1 cellular context compared by ENCODE assay signal in the genomic region with DNA sequence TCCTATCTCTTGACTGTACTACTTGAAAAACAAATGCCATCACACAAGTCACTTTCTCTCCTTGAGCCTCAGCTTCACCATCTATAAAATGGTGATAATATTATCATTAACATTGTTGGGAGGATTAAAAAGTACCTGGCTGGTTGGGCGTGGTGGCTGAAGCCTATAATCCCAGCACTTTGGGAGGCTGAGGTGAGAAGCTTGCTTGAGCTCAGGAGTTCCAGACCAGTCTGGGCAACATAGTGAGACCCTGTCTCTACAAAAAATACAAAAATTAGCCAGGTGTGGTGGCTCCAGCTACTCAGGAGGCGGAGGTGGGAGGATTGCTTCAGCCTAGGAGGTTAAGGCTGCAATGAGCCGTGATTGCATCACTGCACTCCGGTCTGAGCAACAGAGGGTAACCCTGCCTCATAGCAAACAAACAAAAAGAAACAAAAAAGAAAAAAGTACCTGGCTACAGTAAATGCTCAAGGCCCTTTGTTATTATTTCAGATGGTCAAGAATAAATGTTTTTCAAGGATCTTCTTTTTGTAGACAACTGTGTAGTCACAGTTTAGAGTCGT.
TF ChIP-seq lines count a peak whose summit lies in the region.

No MANE protein-coding gene starts in this region.

TF ChIP-seq in HepG2, 621 proteins besides CTCF, POLR2A, EP300 and RAD21 (continued from another document and continues in another):
- TF ChIP-seq, protein P1, sequence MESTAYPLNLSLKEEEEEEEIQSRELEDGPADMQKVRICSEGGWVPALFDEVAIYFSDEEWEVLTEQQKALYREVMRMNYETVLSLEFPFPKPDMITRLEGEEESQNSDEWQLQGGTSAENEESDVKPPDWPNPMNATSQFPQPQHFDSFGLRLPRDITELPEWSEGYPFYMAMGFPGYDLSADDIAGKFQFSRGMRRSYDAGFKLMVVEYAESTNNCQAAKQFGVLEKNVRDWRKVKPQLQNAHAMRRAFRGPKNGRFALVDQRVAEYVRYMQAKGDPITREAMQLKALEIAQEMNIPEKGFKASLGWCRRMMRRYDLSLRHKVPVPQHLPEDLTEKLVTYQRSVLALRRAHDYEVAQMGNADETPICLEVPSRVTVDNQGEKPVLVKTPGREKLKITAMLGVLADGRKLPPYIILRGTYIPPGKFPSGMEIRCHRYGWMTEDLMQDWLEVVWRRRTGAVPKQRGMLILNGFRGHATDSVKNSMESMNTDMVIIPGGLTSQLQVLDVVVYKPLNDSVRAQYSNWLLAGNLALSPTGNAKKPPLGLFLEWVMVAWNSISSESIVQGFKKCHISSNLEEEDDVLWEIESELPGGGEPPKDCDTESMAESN (CRISPR knock-in tag; conservative IDR thresholded peaks at IDR 0.05): no peak
- TF ChIP-seq, protein P2, sequence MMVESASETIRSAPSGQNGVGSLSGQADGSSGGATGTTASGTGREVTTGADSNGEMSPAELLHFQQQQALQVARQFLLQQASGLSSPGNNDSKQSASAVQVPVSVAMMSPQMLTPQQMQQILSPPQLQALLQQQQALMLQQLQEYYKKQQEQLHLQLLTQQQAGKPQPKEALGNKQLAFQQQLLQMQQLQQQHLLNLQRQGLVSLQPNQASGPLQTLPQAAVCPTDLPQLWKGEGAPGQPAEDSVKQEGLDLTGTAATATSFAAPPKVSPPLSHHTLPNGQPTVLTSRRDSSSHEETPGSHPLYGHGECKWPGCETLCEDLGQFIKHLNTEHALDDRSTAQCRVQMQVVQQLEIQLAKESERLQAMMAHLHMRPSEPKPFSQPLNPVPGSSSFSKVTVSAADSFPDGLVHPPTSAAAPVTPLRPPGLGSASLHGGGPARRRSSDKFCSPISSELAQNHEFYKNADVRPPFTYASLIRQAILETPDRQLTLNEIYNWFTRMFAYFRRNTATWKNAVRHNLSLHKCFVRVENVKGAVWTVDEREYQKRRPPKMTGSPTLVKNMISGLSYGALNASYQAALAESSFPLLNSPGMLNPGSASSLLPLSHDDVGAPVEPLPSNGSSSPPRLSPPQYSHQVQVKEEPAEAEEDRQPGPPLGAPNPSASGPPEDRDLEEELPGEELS (CRISPR knock-in tag; IDR thresholded peaks at IDR 0.05): peak; percentile 86
- TF ChIP-seq CEBPB (IDR thresholded peaks at IDR 0.05; ENCODE audit: borderline replicate concordance, low read depth, low read length) (peak; percentile 98), THAP11 (CRISPR knock-in tag; IDR thresholded peaks at IDR 0.05) (peak; percentile 40; the same call in 1 of the 2 replicates), ZNF317 (CRISPR knock-in tag; IDR thresholded peaks at IDR 0.05) (no peak), SP2 (CRISPR knock-in tag; IDR thresholded peaks at IDR 0.05) (no peak), ZIK1 (CRISPR knock-in tag; IDR thresholded peaks at IDR 0.05; ENCODE audit: borderline replicate concordance, low read depth) (no peak), ZNF644 (CRISPR knock-in tag; IDR thresholded peaks at IDR 0.05; ENCODE audit: low read depth) (0 out of 2 replicates have a peak, but pooled peaks have one; percentile 25), TMF1 (CRISPR knock-in tag; IDR thresholded peaks at IDR 0.05; ENCODE audit: low read depth) (no peak), BCL6 (CRISPR knock-in tag; IDR thresholded peaks at IDR 0.05) (no peak), GATA4 (IDR thresholded peaks at IDR 0.05; ENCODE audit: borderline replicate concordance, low read depth) (no peak), GPN1 (CRISPR knock-in tag; IDR thresholded peaks at IDR 0.05; ENCODE audit: borderline replicate concordance) (no peak), ZSCAN20 (CRISPR knock-in tag; IDR thresholded peaks at IDR 0.05; ENCODE audit: borderline replicate concordance) (no peak), HNRNPH1 (optimal IDR thresholded peaks at IDR 0.05; ENCODE audit: low read depth, low read length) (no peak), NCOA2 (CRISPR knock-in tag; IDR thresholded peaks at IDR 0.05) (peak; percentile 44), ZNF766 (CRISPR knock-in tag; IDR thresholded peaks at IDR 0.05; ENCODE audit: borderline replicate concordance) (no peak), ERF (CRISPR knock-in tag; IDR thresholded peaks at IDR 0.05) (no peak), LCORL (IDR thresholded peaks at IDR 0.05) (no peak), LCORL (CRISPR knock-in tag; IDR thresholded peaks at IDR 0.05) (peak; percentile 53; the same call in 1 of the 2 replicates), AGO2 (optimal IDR thresholded peaks at IDR 0.05; ENCODE audit: low read depth, low read length) (no peak), NFIB (CRISPR knock-in tag; IDR thresholded peaks at IDR 0.05; ENCODE audit: borderline replicate concordance) (no peak), GTF2F1 (IDR thresholded peaks at IDR 0.05; ENCODE audit: low read length) (no peak), RCOR2 (CRISPR knock-in tag; IDR thresholded peaks at IDR 0.05) (peak; percentile 64; the same call in 1 of the 2 replicates), SATB2 (CRISPR knock-in tag; IDR thresholded peaks at IDR 0.05) (no peak), SAP130 (CRISPR knock-in tag; IDR thresholded peaks at IDR 0.05; ENCODE audit: low read depth) (peak; percentile 32; the same call in 1 of the 2 replicates), ZNF563 (CRISPR knock-in tag; IDR thresholded peaks at IDR 0.05) (no peak), SMAD9 (CRISPR knock-in tag; IDR thresholded peaks at IDR 0.05) (no peak), ZMYM4 (CRISPR knock-in tag; IDR thresholded peaks at IDR 0.05) (peak; percentile 35; the same call in 1 of the 2 replicates), RARG (CRISPR knock-in tag; IDR thresholded peaks at IDR 0.05; ENCODE audit: low read depth) (no peak), TCF7 (IDR thresholded peaks at IDR 0.05; ENCODE audit: low read depth) (no peak), ZNF556 (CRISPR knock-in tag; IDR thresholded peaks at IDR 0.05; ENCODE audit: borderline replicate concordance) (no peak), ZNF260 (CRISPR knock-in tag; IDR thresholded peaks at IDR 0.05; ENCODE audit: borderline replicate concordance, low read depth) (no peak), ZNF263 (CRISPR knock-in tag; IDR thresholded peaks at IDR 0.05) (no peak), GATAD2A (CRISPR knock-in tag; IDR thresholded peaks at IDR 0.05) (peak; percentile 84), CBX2 (IDR thresholded peaks at IDR 0.05; ENCODE audit: low read depth, low read length) (no peak), CBX2 (CRISPR knock-in tag; IDR thresholded peaks at IDR 0.05; ENCODE audit: low read depth) (no peak), ZNF30 (CRISPR knock-in tag; IDR thresholded peaks at IDR 0.05) (no peak), CEBPG (CRISPR knock-in tag; IDR thresholded peaks at IDR 0.05) (peak; percentile 98), HOXA3 (CRISPR knock-in tag; IDR thresholded peaks at IDR 0.05) (no peak), ZNF121 (CRISPR knock-in tag; IDR thresholded peaks at IDR 0.05) (peak; percentile 76), ZNF136 (CRISPR knock-in tag; IDR thresholded peaks at IDR 0.05; ENCODE audit: low read depth) (no peak), ZNF256 (CRISPR knock-in tag; conservative IDR thresholded peaks at IDR 0.05) (no peak)
- TF ChIP-seq, protein P3, sequence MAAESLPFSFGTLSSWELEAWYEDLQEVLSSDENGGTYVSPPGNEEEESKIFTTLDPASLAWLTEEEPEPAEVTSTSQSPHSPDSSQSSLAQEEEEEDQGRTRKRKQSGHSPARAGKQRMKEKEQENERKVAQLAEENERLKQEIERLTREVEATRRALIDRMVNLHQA (CRISPR knock-in tag; IDR thresholded peaks at IDR 0.05): no peak
- TF ChIP-seq, protein P4, sequence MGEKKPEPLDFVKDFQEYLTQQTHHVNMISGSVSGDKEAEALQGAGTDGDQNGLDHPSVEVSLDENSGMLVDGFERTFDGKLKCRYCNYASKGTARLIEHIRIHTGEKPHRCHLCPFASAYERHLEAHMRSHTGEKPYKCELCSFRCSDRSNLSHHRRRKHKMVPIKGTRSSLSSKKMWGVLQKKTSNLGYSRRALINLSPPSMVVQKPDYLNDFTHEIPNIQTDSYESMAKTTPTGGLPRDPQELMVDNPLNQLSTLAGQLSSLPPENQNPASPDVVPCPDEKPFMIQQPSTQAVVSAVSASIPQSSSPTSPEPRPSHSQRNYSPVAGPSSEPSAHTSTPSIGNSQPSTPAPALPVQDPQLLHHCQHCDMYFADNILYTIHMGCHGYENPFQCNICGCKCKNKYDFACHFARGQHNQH (CRISPR knock-in tag; IDR thresholded peaks at IDR 0.05): 0 out of 2 replicates have a peak, but pooled peaks have one; percentile 27
- TF ChIP-seq, protein P5, sequence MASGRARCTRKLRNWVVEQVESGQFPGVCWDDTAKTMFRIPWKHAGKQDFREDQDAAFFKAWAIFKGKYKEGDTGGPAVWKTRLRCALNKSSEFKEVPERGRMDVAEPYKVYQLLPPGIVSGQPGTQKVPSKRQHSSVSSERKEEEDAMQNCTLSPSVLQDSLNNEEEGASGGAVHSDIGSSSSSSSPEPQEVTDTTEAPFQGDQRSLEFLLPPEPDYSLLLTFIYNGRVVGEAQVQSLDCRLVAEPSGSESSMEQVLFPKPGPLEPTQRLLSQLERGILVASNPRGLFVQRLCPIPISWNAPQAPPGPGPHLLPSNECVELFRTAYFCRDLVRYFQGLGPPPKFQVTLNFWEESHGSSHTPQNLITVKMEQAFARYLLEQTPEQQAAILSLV (CRISPR knock-in tag; IDR thresholded peaks at IDR 0.05; ENCODE audit: borderline replicate concordance): no peak
- TF ChIP-seq, protein P6, sequence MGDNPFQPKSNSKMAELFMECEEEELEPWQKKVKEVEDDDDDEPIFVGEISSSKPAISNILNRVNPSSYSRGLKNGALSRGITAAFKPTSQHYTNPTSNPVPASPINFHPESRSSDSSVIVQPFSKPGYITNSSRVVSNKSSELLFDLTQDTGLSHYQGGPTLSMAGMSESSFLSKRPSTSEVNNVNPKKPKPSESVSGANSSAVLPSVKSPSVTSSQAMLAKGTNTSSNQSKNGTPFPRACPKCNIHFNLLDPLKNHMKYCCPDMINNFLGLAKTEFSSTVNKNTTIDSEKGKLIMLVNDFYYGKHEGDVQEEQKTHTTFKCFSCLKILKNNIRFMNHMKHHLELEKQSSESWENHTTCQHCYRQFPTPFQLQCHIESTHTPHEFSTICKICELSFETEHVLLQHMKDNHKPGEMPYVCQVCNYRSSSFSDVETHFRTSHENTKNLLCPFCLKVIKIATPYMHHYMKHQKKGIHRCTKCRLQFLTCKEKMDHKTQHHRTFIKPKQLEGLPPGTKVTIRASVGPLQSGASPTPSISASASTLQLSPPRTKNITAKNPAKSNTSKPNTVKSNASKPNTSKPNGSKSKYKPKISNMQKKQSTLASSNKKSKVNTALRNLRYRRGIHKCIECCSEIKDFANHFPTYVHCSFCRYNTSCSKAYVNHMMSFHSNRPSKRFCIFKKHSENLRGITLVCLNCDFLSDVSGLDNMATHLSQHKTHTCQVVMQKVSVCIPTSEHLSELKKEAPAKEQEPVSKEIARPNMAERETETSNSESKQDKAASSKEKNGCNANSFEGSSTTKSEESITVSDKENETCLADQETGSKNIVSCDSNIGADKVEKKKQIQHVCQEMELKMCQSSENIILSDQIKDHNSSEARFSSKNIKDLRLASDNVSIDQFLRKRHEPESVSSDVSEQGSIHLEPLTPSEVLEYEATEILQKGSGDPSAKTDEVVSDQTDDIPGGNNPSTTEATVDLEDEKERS (CRISPR knock-in tag; IDR thresholded peaks at IDR 0.05): no peak
- TF ChIP-seq, protein P7, sequence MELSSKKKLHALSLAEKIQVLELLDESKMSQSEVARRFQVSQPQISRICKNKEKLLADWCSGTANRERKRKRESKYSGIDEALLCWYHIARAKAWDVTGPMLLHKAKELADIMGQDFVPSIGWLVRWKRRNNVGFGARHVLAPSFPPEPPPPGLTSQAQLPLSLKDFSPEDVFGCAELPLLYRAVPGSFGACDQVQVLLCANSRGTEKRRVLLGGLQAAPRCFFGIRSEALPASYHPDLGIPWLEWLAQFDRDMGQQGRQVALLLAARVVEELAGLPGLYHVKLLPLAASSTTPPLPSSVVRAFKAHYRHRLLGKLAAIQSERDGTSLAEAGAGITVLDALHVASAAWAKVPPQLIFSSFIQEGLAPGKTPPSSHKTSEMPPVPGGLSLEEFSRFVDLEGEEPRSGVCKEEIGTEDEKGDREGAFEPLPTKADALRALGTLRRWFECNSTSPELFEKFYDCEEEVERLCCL (CRISPR knock-in tag; IDR thresholded peaks at IDR 0.05; ENCODE audit: borderline replicate concordance): no peak
- TF ChIP-seq, protein P8, sequence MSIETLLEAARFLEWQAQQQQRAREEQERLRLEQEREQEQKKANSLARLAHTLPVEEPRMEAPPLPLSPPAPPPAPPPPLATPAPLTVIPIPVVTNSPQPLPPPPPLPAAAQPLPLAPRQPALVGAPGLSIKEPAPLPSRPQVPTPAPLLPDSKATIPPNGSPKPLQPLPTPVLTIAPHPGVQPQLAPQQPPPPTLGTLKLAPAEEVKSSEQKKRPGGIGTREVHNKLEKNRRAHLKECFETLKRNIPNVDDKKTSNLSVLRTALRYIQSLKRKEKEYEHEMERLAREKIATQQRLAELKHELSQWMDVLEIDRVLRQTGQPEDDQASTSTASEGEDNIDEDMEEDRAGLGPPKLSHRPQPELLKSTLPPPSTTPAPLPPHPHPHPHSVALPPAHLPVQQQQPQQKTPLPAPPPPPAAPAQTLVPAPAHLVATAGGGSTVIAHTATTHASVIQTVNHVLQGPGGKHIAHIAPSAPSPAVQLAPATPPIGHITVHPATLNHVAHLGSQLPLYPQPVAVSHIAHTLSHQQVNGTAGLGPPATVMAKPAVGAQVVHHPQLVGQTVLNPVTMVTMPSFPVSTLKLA (IDR thresholded peaks at IDR 0.05): no peak
- TF ChIP-seq, protein P9, sequence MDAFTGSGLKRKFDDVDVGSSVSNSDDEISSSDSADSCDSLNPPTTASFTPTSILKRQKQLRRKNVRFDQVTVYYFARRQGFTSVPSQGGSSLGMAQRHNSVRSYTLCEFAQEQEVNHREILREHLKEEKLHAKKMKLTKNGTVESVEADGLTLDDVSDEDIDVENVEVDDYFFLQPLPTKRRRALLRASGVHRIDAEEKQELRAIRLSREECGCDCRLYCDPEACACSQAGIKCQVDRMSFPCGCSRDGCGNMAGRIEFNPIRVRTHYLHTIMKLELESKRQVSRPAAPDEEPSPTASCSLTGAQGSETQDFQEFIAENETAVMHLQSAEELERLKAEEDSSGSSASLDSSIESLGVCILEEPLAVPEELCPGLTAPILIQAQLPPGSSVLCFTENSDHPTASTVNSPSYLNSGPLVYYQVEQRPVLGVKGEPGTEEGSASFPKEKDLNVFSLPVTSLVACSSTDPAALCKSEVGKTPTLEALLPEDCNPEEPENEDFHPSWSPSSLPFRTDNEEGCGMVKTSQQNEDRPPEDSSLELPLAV (CRISPR knock-in tag; conservative IDR thresholded peaks at IDR 0.05; ENCODE audit: low read depth): no peak
- TF ChIP-seq, protein P10, sequence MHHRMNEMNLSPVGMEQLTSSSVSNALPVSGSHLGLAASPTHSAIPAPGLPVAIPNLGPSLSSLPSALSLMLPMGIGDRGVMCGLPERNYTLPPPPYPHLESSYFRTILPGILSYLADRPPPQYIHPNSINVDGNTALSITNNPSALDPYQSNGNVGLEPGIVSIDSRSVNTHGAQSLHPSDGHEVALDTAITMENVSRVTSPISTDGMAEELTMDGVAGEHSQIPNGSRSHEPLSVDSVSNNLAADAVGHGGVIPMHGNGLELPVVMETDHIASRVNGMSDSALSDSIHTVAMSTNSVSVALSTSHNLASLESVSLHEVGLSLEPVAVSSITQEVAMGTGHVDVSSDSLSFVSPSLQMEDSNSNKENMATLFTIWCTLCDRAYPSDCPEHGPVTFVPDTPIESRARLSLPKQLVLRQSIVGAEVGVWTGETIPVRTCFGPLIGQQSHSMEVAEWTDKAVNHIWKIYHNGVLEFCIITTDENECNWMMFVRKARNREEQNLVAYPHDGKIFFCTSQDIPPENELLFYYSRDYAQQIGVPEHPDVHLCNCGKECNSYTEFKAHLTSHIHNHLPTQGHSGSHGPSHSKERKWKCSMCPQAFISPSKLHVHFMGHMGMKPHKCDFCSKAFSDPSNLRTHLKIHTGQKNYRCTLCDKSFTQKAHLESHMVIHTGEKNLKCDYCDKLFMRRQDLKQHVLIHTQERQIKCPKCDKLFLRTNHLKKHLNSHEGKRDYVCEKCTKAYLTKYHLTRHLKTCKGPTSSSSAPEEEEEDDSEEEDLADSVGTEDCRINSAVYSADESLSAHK (CRISPR knock-in tag; IDR thresholded peaks at IDR 0.05; ENCODE audit: borderline replicate concordance): no peak
